19 cellular contexts compared by ENCODE assay signal in the genomic region with DNA sequence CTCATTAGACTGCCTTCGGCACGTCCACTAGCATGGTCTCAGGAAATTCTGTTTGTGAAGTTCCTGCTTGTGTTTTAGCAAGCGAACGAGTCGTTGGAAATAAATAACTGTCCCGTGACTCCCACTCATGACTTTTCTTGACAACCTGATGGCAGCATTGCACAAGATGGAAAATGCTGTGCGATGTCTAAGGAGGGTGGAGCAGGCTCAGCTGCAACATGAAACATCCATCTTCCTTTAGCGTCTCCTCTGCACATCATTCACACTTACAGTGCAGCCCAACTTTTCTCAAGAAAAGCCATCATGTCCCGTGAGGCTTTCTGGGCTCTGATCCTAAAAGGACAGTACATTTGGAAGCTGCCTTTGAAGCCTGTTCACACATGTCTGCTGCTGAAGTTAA.
DNase-seq lines count a peak whose midpoint lies in the region; ATAC-seq, FAIRE-seq and TF ChIP-seq lines count a peak whose summit lies in the region.
"Had no signal": no experiment of that assay in that cellular context is flagged by ENCODE, and none has a peak within 500 bp of the region (broad histone marks: within the 10 kb centered on the region; RNA-seq: fewer than 3 reads in every experiment).

No MANE protein-coding gene starts in this region.

- H4K91ac ChIP-seq in IMR-90 (ENCODE audit: insufficient read depth, low read depth, low read length) (peak overlapping the region; percentile 39), H1 (replicated peaks; ENCODE audit: insufficient read length, low read length) (no peak overlapping the region)

- TF ChIP-seq RAD21 in IMR-90 (IDR thresholded peaks at IDR 0.05; ENCODE audit: low read length) (peak; percentile 26; the same call in 1 of the 2 replicates), H1 (IDR thresholded peaks at IDR 0.05 in 1 of 2, conservative IDR thresholded peaks at IDR 0.05 in 1 of 2; ENCODE audit: low read depth in 2 of 2, low read length in 2 of 2) (peak in 1 of 2 experiments; percentile 15; a peak in 1 of 4 replicates), neural cell (conservative IDR thresholded peaks at IDR 0.05) (peak; percentile 26)

- DNase-seq in AG08395 (ENCODE audit: low spot score) (peak; percentile 9), IMR-90 (peak; percentile 38), H1 (ENCODE audit: low read depth in 1 of 2, low spot score in 2 of 2) (no peak), RPMI8226 (no peak), brain microvascular endothelial cell (no peak)
- DNase-seq: ACHN; activated CD8-positive, alpha-beta T cell treated with anti-CD3 and anti-CD28 coated beads, Interleukin-2, amount 10 ng/mL, durations not matched to agents 7 days and 5 days; amniotic stem cell; Caco-2; GF-D8; heart left ventricle; NCI-H187 treated with DMSO at 0.1 percent for 48 hours; psoas muscle had no signal

- H3K18ac ChIP-seq in IMR-90 (ENCODE audit: low read depth, low read length), result peak overlapping the region; percentile 30; the same call in 1 of the 2 replicates
- H3K18ac ChIP-seq in H1 (ENCODE audit: extremely low read depth, low read length), result no peak overlapping the region

- H2AK9ac ChIP-seq in IMR-90 (replicated peaks; ENCODE audit: low read depth, low read length, poor library complexity), result no peak overlapping the region

- H3F3A ChIP-seq in neural cell (ENCODE audit: insufficient read depth, low read length, poor library complexity, severe bottlenecking), result no peaks in the 10 kb centered on the region

- H4K8ac ChIP-seq in IMR-90 (ENCODE audit: low read depth in 2 of 2, low read length in 2 of 2) (peak overlapping the region in 1 of 2 experiments; percentile 43; a peak in 2 of 4 replicates), H1 (ENCODE audit: extremely low read depth, insufficient read depth, low read length) (no peak overlapping the region)

- H3K4me2 ChIP-seq in IMR-90 (ENCODE audit: low read depth, low read length), result peak overlapping the region; percentile 7
- no peak overlapping the region for H3K4me2 ChIP-seq in H1 (ENCODE audit: insufficient read depth in 1 of 2, low read depth in 2 of 2, low read length in 2 of 2)
- H3K4me2 ChIP-seq in neural cell (ENCODE audit: low read length), result no peak overlapping the region

- H3K4ac ChIP-seq in IMR-90 (ENCODE audit: low read depth, low read length) (peak overlapping the region; percentile 55), H1 (replicated peaks; ENCODE audit: insufficient read length, low read depth, low read length) (no peak overlapping the region)

- H2BK20ac ChIP-seq in IMR-90 (ENCODE audit: low read depth, low read length) (peak overlapping the region; percentile 54), H1 (ENCODE audit: low read length) (no peak overlapping the region)

- TF ChIP-seq POLR2A in IMR-90 (IDR thresholded peaks at IDR 0.05; ENCODE audit: low read depth, low read length) (no peak), H1 (IDR thresholded peaks at IDR 0.05; ENCODE audit: control extremely low read depth in 1 of 2, low read depth in 2 of 2, low read length in 2 of 2) (no peak)

- H3K4me3 ChIP-seq in IMR-90 (ENCODE audit: insufficient read depth, low read depth, low read length), result no peak overlapping the region
- H3K4me3 ChIP-seq in H1 (ENCODE audit: extremely low read depth in 1 of 4, insufficient read depth in 2 of 4, low read depth in 3 of 4, low read length in 4 of 4), result no peak overlapping the region
- H3K4me3 ChIP-seq in neural cell (ENCODE audit: low read length), result no peak overlapping the region
- no peak overlapping the region for H3K4me3 ChIP-seq in brain microvascular endothelial cell (ENCODE audit: low read depth, low read length)
- H3K4me3 ChIP-seq: heart left ventricle, psoas muscle had no signal

- H3K23ac ChIP-seq in IMR-90 (ENCODE audit: low read depth, low read length) (0 out of 2 replicates have a peak overlapping the region, but pooled peaks have one; percentile 48), H1 (ENCODE audit: insufficient read length) (no peak overlapping the region)

- peak; percentile 52 for ATAC-seq in IMR-90 (ENCODE audit: low read depth)
- no peak for ATAC-seq in GM18502 (IDR thresholded peaks at IDR 0.05; ENCODE audit: poor library complexity, unreplicated experiment)
- ATAC-seq in HG03196 (IDR thresholded peaks at IDR 0.05; ENCODE audit: unreplicated experiment), result no peak
- ATAC-seq: activated CD8-positive, alpha-beta T cell treated with anti-CD3 and anti-CD28 coated beads, Interleukin-2, amount 10 ng/mL, durations not matched to agents 7 days and 5 days; activated T-helper 17 cell treated with anti-CD3 and anti-CD28 coated beads, Interleukin-2, amount 50 U/mL, for 72 hours; psoas muscle had no signal

- H3K23me2 ChIP-seq in H1 (ENCODE audit: low read depth, low read length), result no peaks in the 10 kb centered on the region

- H3K9me3 ChIP-seq in IMR-90 (ENCODE audit: control insufficient read depth, insufficient read depth, low read length), result no peaks in the 10 kb centered on the region
- no peaks in the 10 kb centered on the region for H3K9me3 ChIP-seq in H1 (ENCODE audit: insufficient read depth in 2 of 2, low read depth in 1 of 2, low read length in 1 of 2)
- no peaks in the 10 kb centered on the region for H3K9me3 ChIP-seq in neural cell (ENCODE audit: low read length)
- H3K9me3 ChIP-seq: Caco-2, psoas muscle had no signal

- intact Hi-C loops in IMR-90 (cut with micrococcal nuclease), result loop anchor here (10.0 kb wide), 1 partner anchor 258 kb away; no protein-coding TSS in a partner anchor

- dilution Hi-C loops in IMR-90 (cut with HindIII; ENCODE audit: low sequenced_read_pairs, unreplicated experiment), result no loop called here

- H3K4me1 ChIP-seq in IMR-90 (ENCODE audit: control insufficient read depth, insufficient read depth, low read length) (peaks cover 11% of the 10 kb centered on the region), H1 (replicated peaks in 1 of 4; ENCODE audit: control insufficient read depth in 3 of 4, insufficient read depth in 4 of 4, low read length in 3 of 4) (peaks cover 0 to 3% (median 0%) of the 10 kb centered on the region in 4 experiments; a peak in 1 of 7 replicates)
- H3K4me1 ChIP-seq: Caco-2, heart left ventricle, psoas muscle had no signal

- POLR2A ChIA-PET in IMR-90 (lab: Charles Lee; ENCODE audit: unreplicated experiment), result no interaction called here
- POLR2A ChIA-PET in H1 (lab: Charles Lee; ENCODE audit: partially characterized antibody), result no interaction called here

- H3K9me2 ChIP-seq in neural cell (ENCODE audit: insufficient read depth, low read length), result no peaks in the 10 kb centered on the region

- BruUV-seq in IMR-90 (replicated peaks; lab: Mats Ljungman, UMichigan), result no TSS peak

- peak overlapping the region; percentile 49; the same call in 1 of the 2 replicates for H4K5ac ChIP-seq in IMR-90 (ENCODE audit: low read depth, low read length)
- H4K5ac ChIP-seq in H1 (ENCODE audit: insufficient read length, low read depth, low read length), result no peak overlapping the region

- H4K20me1 ChIP-seq in IMR-90 (ENCODE audit: insufficient read depth, low read length) (no peaks in the 10 kb centered on the region), H1 (replicated peaks in 1 of 2; ENCODE audit: control insufficient read depth in 1 of 2, insufficient read depth in 2 of 2, low read length in 2 of 2) (no peaks in the 10 kb centered on the region), neural cell (ENCODE audit: insufficient read depth) (no peaks in the 10 kb centered on the region)

- TF ChIP-seq EP300 in H1 (IDR thresholded peaks at IDR 0.05; ENCODE audit: borderline replicate concordance in 1 of 2, low read depth in 2 of 2, low read length in 2 of 2) (no peak), neural cell (conservative IDR thresholded peaks at IDR 0.05; ENCODE audit: poor library complexity, severe bottlenecking) (no peak)

- no peak overlapping the region for H2BK12ac ChIP-seq in H1 (ENCODE audit: low read depth, low read length)

- H3K9me1 ChIP-seq in IMR-90 (ENCODE audit: insufficient read depth, low read length), result peaks cover 7% of the 10 kb centered on the region; the same call in 1 of the 2 replicates

- H3K79me2 ChIP-seq in H1 (ENCODE audit: control insufficient read depth in 1 of 2, insufficient read depth in 2 of 2, low read length in 2 of 2), result no peaks in the 10 kb centered on the region
- H3K79me2 ChIP-seq in neural cell (replicated peaks; ENCODE audit: insufficient read depth, low read length), result no peaks in the 10 kb centered on the region

- no peak overlapping the region for H3K56ac ChIP-seq in IMR-90 (ENCODE audit: extremely low read depth, insufficient read depth, low read length)
- H3K56ac ChIP-seq in H1 (replicated peaks; ENCODE audit: insufficient read length, low read depth, low read length), result no peak overlapping the region

- H3K79me1 ChIP-seq in IMR-90 (ENCODE audit: low read depth in 1 of 2, low read length in 2 of 2) (no peaks in the 10 kb centered on the region), H1 (ENCODE audit: low read depth, low read length) (no peaks in the 10 kb centered on the region)

- H3K36me3 ChIP-seq in IMR-90 (ENCODE audit: control insufficient read depth, insufficient read depth, low read length) (no peaks in the 10 kb centered on the region), H1 (ENCODE audit: control insufficient read depth in 2 of 4, insufficient read depth in 4 of 4, low read length in 3 of 4) (no peaks in the 10 kb centered on the region), neural cell (ENCODE audit: insufficient read depth, low read length) (no peaks in the 10 kb centered on the region), brain microvascular endothelial cell (replicated peaks) (no peaks in the 10 kb centered on the region)
- H3K36me3 ChIP-seq: heart left ventricle had no signal

- H2AK5ac ChIP-seq in IMR-90 (ENCODE audit: low read depth, low read length), result peak overlapping the region; percentile 44; the same call in 1 of the 2 replicates
- H2AK5ac ChIP-seq in H1 (ENCODE audit: low read depth, low read length), result no peak overlapping the region

- H3K27me3 ChIP-seq in IMR-90 (ENCODE audit: control insufficient read depth, insufficient read depth, low read length), result no peaks in the 10 kb centered on the region
- no peaks in the 10 kb centered on the region for H3K27me3 ChIP-seq in H1 (replicated peaks in 1 of 4; ENCODE audit: control insufficient read depth in 3 of 4, extremely low read depth in 1 of 4, insufficient read depth in 3 of 4, low read length in 3 of 4)
- H3K27me3 ChIP-seq in neural cell (ENCODE audit: insufficient read depth, low read depth, low read length), result no peaks in the 10 kb centered on the region
- no peaks in the 10 kb centered on the region for H3K27me3 ChIP-seq in brain microvascular endothelial cell (replicated peaks)
- H3K27me3 ChIP-seq: heart left ventricle had no signal

- CTCF ChIA-PET in IMR-90 (lab: Yijun Ruan, JAX) (interaction anchor here (0.6 to 1.0 kb wide), 2 partner anchors 26 to 829 kb away, joined by 3 to 6 read pairs; no protein-coding TSS in a partner anchor), H1 (lab: Charles Lee; ENCODE audit: partially characterized antibody) (interaction anchor here (0.6 kb wide), 1 partner anchor 99 kb away, joined by 4 read pairs; no protein-coding TSS in a partner anchor)

- H3K9ac ChIP-seq in IMR-90 (ENCODE audit: low read depth, low read length) (no peak overlapping the region), H1 (replicated peaks in 1 of 4; ENCODE audit: extremely low read depth in 1 of 4, low read depth in 3 of 4, low read length in 3 of 4) (no peak overlapping the region; a peak in 2 of 7 replicates), neural cell (ENCODE audit: low read length) (no peak overlapping the region)

- WGBS in IMR-90 (ENCODE audit: extremely low coverage in 2 of 2, insufficient read length in 1 of 2), 2 experiments, result no CpG with 5 or more reads among the region's 9 CpGs
- 91% methylated on average over 9 of the region's 9 CpGs; no CpG with 5 or more reads in 1 of the 2 experiments for WGBS in H1 (ENCODE audit: extremely low coverage in 1 of 2, insufficient coverage in 1 of 2, insufficient read length in 1 of 2, insufficient replicate concordance in 2 of 2, low coverage in 1 of 2, low lambda C conversion rate in 2 of 2, missing lambda C conversion rate in 1 of 2), 2 experiments

- TF ChIP-seq CTCF in IMR-90 (conservative IDR thresholded peaks at IDR 0.05; ENCODE audit: low read depth, low read length) (no peak), H1 (IDR thresholded peaks at IDR 0.05; ENCODE audit: control extremely low read depth in 1 of 3, insufficient read depth in 1 of 3, low read depth in 1 of 3, low read length in 3 of 3) (no peak), neural cell (IDR thresholded peaks at IDR 0.05; ENCODE audit: poor library complexity, severe bottlenecking) (no peak), brain microvascular endothelial cell (IDR thresholded peaks at IDR 0.05; ENCODE audit: low read depth, low read length, missing control alignments) (no peak)

- FAIRE-seq in H1 (lab: Jason Lieb, UNC), result no peak
- FAIRE-seq: GM19239, TTC549 had no signal

- in situ Hi-C loops in IMR-90 (cut with MboI; ENCODE audit: low sequenced_read_pairs) (no loop called here), brain microvascular endothelial cell (cut with HindIII; ENCODE audit: low pct_ligation_motif_present, low sequenced_read_pairs) (no loop called here)

- peak overlapping the region; percentile 12; the same call in 1 of the 2 replicates for H3K27ac ChIP-seq in IMR-90 (ENCODE audit: insufficient read depth, low read length)
- no peak overlapping the region for H3K27ac ChIP-seq in H1 (ENCODE audit: low read depth, low read length)
- H3K27ac ChIP-seq in neural cell (ENCODE audit: low read length), result no peak overlapping the region
- H3K27ac ChIP-seq in brain microvascular endothelial cell, result no peak overlapping the region
- H3K27ac ChIP-seq: heart left ventricle, psoas muscle had no signal

- H2AFZ ChIP-seq in IMR-90 (replicated peaks; ENCODE audit: low read length, poor library complexity) (peak overlapping the region; percentile 60), H1 (ENCODE audit: low read length) (peak overlapping the region; percentile 48; the same call in 1 of the 2 replicates), neural cell (ENCODE audit: low read depth, low read length) (no peak overlapping the region)

- H3K14ac ChIP-seq in IMR-90 (replicated peaks; ENCODE audit: low read depth, low read length) (peak overlapping the region; percentile 44), H1 (ENCODE audit: insufficient read length) (no peak overlapping the region)

- peak overlapping the region; percentile 35; the same call in 2 of the 3 replicates for H2BK15ac ChIP-seq in IMR-90 (ENCODE audit: low read depth, low read length)
- no peak overlapping the region for H2BK15ac ChIP-seq in H1 (ENCODE audit: low read length)

- peak overlapping the region; percentile 83 for H2BK120ac ChIP-seq in IMR-90 (ENCODE audit: low read depth, low read length)
- H2BK120ac ChIP-seq in H1 (replicated peaks; ENCODE audit: low read depth, low read length), result no peak overlapping the region

- H2BK5ac ChIP-seq in IMR-90 (ENCODE audit: low read depth, low read length, poor library complexity, severe bottlenecking) (no peak overlapping the region), H1 (ENCODE audit: low read depth, low read length) (no peak overlapping the region)

Comparison
In these comparisons a context has a peak if more than half of its experiments do, and no peak if none do; other contexts are left out.
1. DNase-seq: peak in AG08395 (single experiment) and IMR-90 (single experiment); none in H1 (0 of 2), RPMI8226 (single experiment) and brain microvascular endothelial cell (single experiment).